In the genomic region with DNA sequence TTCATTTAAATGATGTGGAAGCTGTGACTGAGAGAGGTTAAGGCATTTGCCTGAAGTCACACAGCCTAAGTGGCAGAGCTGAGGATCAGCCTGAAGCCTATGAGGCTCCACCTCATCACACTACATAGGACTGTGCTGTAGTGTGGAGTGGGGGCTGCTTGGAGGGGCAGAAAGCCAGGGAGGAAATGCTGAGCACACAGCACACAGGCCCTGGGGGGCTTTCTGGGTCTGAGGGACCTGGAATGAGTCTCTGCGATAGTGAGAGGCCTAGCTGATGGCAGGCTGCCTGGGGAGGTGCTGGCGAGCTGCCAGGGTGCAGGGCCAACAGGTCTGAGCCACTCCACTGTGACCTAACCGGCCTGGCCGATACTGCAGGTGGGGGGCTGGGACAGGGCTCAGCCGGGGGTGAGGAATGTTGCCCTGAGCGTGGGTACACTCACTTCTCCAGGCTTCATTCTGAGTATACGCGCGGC, we compare ENCODE assay signal across 12 cellular contexts. TPM values are rescaled to one million over a fixed set of nuclear protein-coding genes. Genes with fewer than 3 reads are reported as not detected.
A peak's percentile ranks its signal among the peaks of the same experiment; 100 is the strongest.
DNase-seq lines count a peak whose midpoint lies in the region; ATAC-seq and TF ChIP-seq lines count a peak whose summit lies in the region.
"Had no signal": no experiment of that assay in that cellular context is flagged by ENCODE, and none has a peak within 500 bp of the region (broad histone marks: within the 10 kb centered on the region; RNA-seq: fewer than 3 reads in every experiment).

No MANE protein-coding gene starts in this region.

- no CpG with 5 or more reads among the region's 9 CpGs for WGBS in mesendoderm (ENCODE audit: extremely low coverage, insufficient coverage, low lambda C conversion rate)

- no peak overlapping the region for H3K27ac Mint-ChIP-seq in GM23338
- H3K27ac Mint-ChIP-seq: activated CD8-positive, alpha-beta T cell treated with anti-CD3 and anti-CD28 coated beads for 36 hours had no signal

- peak overlapping the region; percentile 38 for H3K9ac ChIP-seq in mesendoderm (ENCODE audit: low read length)

- CTCF ChIA-PET in PC-9 (lab: Charles Lee): no interaction called here

- H3K9me3 Mint-ChIP-seq in GM23338: peaks cover 14% of the 10 kb centered on the region
- H3K9me3 Mint-ChIP-seq: activated CD8-positive, alpha-beta T cell treated with anti-CD3 and anti-CD28 coated beads for 36 hours had no signal

- peak overlapping the region; percentile 69 for H2BK120ac ChIP-seq in mesendoderm (ENCODE audit: low read depth, low read length)

- H3K9me2 ChIP-seq in GM23338 (ENCODE audit: insufficient read depth) (no peaks in the 10 kb centered on the region), PC-9 (ENCODE audit: insufficient read depth) (no peaks in the 10 kb centered on the region)

- POLR2A ChIA-PET in PC-9 (lab: Charles Lee; ENCODE audit: unreplicated experiment): interaction anchor here (0.6 to 0.8 kb wide), 2 partner anchors 126 to 191 kb away, joined by 4 to 7 read pairs; no protein-coding TSS in a partner anchor

- no peak overlapping the region for H2BK15ac ChIP-seq in mesendoderm (replicated peaks; ENCODE audit: low read depth)

- H3K4me1 Mint-ChIP-seq in GM23338: peaks cover 16% of the 10 kb centered on the region

- TF ChIP-seq CTCF in GM23338 (conservative IDR thresholded peaks at IDR 0.05; ENCODE audit: low read depth in 2 of 2): no peak
- TF ChIP-seq CTCF in PC-9 (conservative IDR thresholded peaks at IDR 0.05): no peak
- no peak for TF ChIP-seq CTCF in fibroblast of pulmonary artery (IDR thresholded peaks at IDR 0.05; ENCODE audit: low read length, missing control alignments)

- H3K36me3 ChIP-seq in GM23338 (ENCODE audit: insufficient read depth) (no peaks in the 10 kb centered on the region), PC-9 (ENCODE audit: low read depth) (no peaks in the 10 kb centered on the region), mesendoderm (ENCODE audit: control insufficient read depth, insufficient read depth, low read length) (no peaks in the 10 kb centered on the region)

- H3K36me3 Mint-ChIP-seq in GM23338 (ENCODE audit: low read depth): peaks cover 10% of the 10 kb centered on the region
- H3K36me3 Mint-ChIP-seq: naive B cell had no signal

- no TSS peak for BruUV-seq in PC-9 (replicated peaks; lab: Mats Ljungman, UMichigan)

- H3K4me2 ChIP-seq in GM23338: no peak overlapping the region; the same call in 1 of the 2 replicates
- peak overlapping the region; percentile 65 for H3K4me2 ChIP-seq in PC-9
- no peak overlapping the region for H3K4me2 ChIP-seq in mesendoderm (ENCODE audit: low read length)

- H4K20me1 ChIP-seq in GM23338 (replicated peaks; ENCODE audit: insufficient read depth): no peaks in the 10 kb centered on the region
- no peaks in the 10 kb centered on the region for H4K20me1 ChIP-seq in PC-9 (ENCODE audit: insufficient read depth)

- peak overlapping the region; percentile 51 for H3K23ac ChIP-seq in mesendoderm (ENCODE audit: low read length)

- no peak for DNase-seq in GM23338 (ENCODE audit: low spot score)
- peak; percentile 97 to 98 for DNase-seq in PC-9
- DNase-seq in fibroblast of pulmonary artery (ENCODE audit: low read depth): peak; percentile 29
- DNase-seq in mesendoderm: peak; percentile 79
- DNase-seq in cerebellar cortex (ENCODE audit: low spot score): no peak
- no peak for DNase-seq in 8988T
- DNase-seq: activated CD8-positive, alpha-beta T cell treated with anti-CD3 and anti-CD28 coated beads for 36 hours; naive B cell; NCI-H526 treated with DMSO at 0.1 percent for 48 hours had no signal

- H3K27ac ChIP-seq in GM23338 (ENCODE audit: low read depth): no peak overlapping the region
- peak overlapping the region; percentile 82 for H3K27ac ChIP-seq in PC-9
- H3K27ac ChIP-seq in mesendoderm (ENCODE audit: low read depth, low read length): peak overlapping the region; percentile 91

- intact Hi-C loops in PC-9 (cut with micrococcal nuclease; ENCODE audit: unreplicated experiment): no loop called here

- H3K18ac ChIP-seq in mesendoderm (ENCODE audit: low read length): peak overlapping the region; percentile 84

- H2BK5ac ChIP-seq in mesendoderm (ENCODE audit: low read length): peak overlapping the region; percentile 97

- peak overlapping the region; percentile 86 for H2AK5ac ChIP-seq in mesendoderm (ENCODE audit: low read length)

- H3K9me3 ChIP-seq in PC-9 (ENCODE audit: insufficient read depth, low read depth): no peaks in the 10 kb centered on the region

- H2AFZ ChIP-seq in GM23338: no peak overlapping the region
- H2AFZ ChIP-seq in PC-9: peak overlapping the region; percentile 49; the same call in 1 of the 2 replicates

- H3K4ac ChIP-seq in mesendoderm (ENCODE audit: low read depth, low read length): peak overlapping the region; percentile 97

- H3K79me2 ChIP-seq in GM23338 (replicated peaks; ENCODE audit: insufficient read depth) (no peaks in the 10 kb centered on the region), PC-9 (ENCODE audit: low read depth) (no peaks in the 10 kb centered on the region), mesendoderm (ENCODE audit: control insufficient read depth, insufficient read depth, low read length) (peaks cover 9% of the 10 kb centered on the region)

- peaks cover 22% of the 10 kb centered on the region for H3K27me3 ChIP-seq in GM23338 (ENCODE audit: insufficient read depth)
- no peaks in the 10 kb centered on the region for H3K27me3 ChIP-seq in PC-9 (ENCODE audit: insufficient read depth, low read depth)
- no peaks in the 10 kb centered on the region for H3K27me3 ChIP-seq in mesendoderm (ENCODE audit: insufficient read depth, low read length, poor library complexity)

- H4K5ac ChIP-seq in mesendoderm (ENCODE audit: low read length): no peak overlapping the region

- H3K79me1 ChIP-seq in mesendoderm (ENCODE audit: low read length): peaks cover 3% of the 10 kb centered on the region

- H3F3A ChIP-seq in GM23338 (replicated peaks; ENCODE audit: low read depth) (no peaks in the 10 kb centered on the region), PC-9 (ENCODE audit: insufficient read depth, low read depth) (peaks cover 15% of the 10 kb centered on the region)

- peak overlapping the region; percentile 88 for H3K56ac ChIP-seq in mesendoderm (ENCODE audit: low read length)

- H3K27me3 Mint-ChIP-seq in GM23338 (ENCODE audit: insufficient read depth, low read depth, poor library complexity): peaks cover 6% of the 10 kb centered on the region

- no peak overlapping the region for H4K8ac ChIP-seq in mesendoderm (ENCODE audit: low read depth, low read length)

- no peak overlapping the region for H3K4me3 Mint-ChIP-seq in GM23338
- H3K4me3 Mint-ChIP-seq: activated CD8-positive, alpha-beta T cell treated with anti-CD3 and anti-CD28 coated beads for 36 hours; naive B cell had no signal

- H3K4me3 ChIP-seq in GM23338 (no peak overlapping the region), PC-9 (no peak overlapping the region), fibroblast of pulmonary artery (replicated peaks; ENCODE audit: low read depth, low read length) (no peak overlapping the region), mesendoderm (ENCODE audit: low read length) (no peak overlapping the region)

- H3K4me1 ChIP-seq in GM23338 (ENCODE audit: insufficient read depth): peaks cover 11% of the 10 kb centered on the region; the same call in 1 of the 2 replicates
- peaks cover 50% of the 10 kb centered on the region for H3K4me1 ChIP-seq in PC-9 (replicated peaks; ENCODE audit: insufficient read depth)
- H3K4me1 ChIP-seq in mesendoderm (ENCODE audit: control insufficient read depth, low read depth, low read length): peaks cover 22% of the 10 kb centered on the region

- ATAC-seq in GM23338: peak; percentile 32
- no peak for ATAC-seq in HG02970 (IDR thresholded peaks at IDR 0.05; ENCODE audit: low FRiP score, unreplicated experiment)
- no peak for ATAC-seq in HG02884 (IDR thresholded peaks at IDR 0.05; ENCODE audit: unreplicated experiment)
- ATAC-seq: activated CD8-positive, alpha-beta T cell treated with anti-CD3 and anti-CD28 coated beads for 36 hours had no signal

TF ChIP-seq in GM23338, 12 proteins besides CTCF, POLR2A, EP300 and RAD21 (continues in another document):
- TF ChIP-seq NANOG (IDR thresholded peaks at IDR 0.05; ENCODE audit: borderline replicate concordance) (no peak), CREB1 (CRISPR knock-in tag; IDR thresholded peaks at IDR 0.05; ENCODE audit: low read depth) (no peak), POLR2AphosphoS5 (IDR thresholded peaks at IDR 0.05; ENCODE audit: low read depth) (no peak), EZH2phosphoT487 (IDR thresholded peaks at IDR 0.05; ENCODE audit: unreplicated experiment) (no peak)

RNA-seq across cellular contexts. Expression of a gene that starts 2.2 kb away (rescaled TPM):
- 0.21 and 1.5 TPM in 2 replicates for total RNA-seq in GM23338 (2014; rRNA removed; shearing (Covaris generic))
- 0.30 TPM in 1 of 2 replicates, not detected in the other for polyA plus RNA-seq in GM23338 (2016; fragmentation: Nextera tagmentation; extraction: Ambion mirVana)
- 0.92 and 1.8 TPM in 2 replicates for total RNA-seq in PC-9 (2021)
- polyA plus RNA-seq in mesendoderm (2013, experiment 1 of 2): 12.3 TPM
- polyA plus RNA-seq in mesendoderm (2013, experiment 2 of 2): 13.1 TPM
- total RNA-seq: activated CD8-positive, alpha-beta T cell treated with anti-CD3 and anti-CD28 coated beads for 36 hours; skeletal muscle tissue had no signal

RNA-seq across cellular contexts. Expression of a gene that starts 18.4 kb away (rescaled TPM):
- not detected in 2 replicates for total RNA-seq in GM23338 (2014; rRNA removed; shearing (Covaris generic))
- polyA plus RNA-seq in GM23338 (2016; fragmentation: Nextera tagmentation; extraction: Ambion mirVana): not detected in 2 replicates
- total RNA-seq in PC-9 (2021): not detected in 2 replicates
- polyA plus RNA-seq in mesendoderm (2013, experiment 1 of 2): not detected
- not detected for polyA plus RNA-seq in mesendoderm (2013, experiment 2 of 2)
- total RNA-seq: activated CD8-positive, alpha-beta T cell treated with anti-CD3 and anti-CD28 coated beads for 36 hours; skeletal muscle tissue had no signal

Comparison
In these comparisons a context has a peak if more than half of its experiments do, and no peak if none do; other contexts are left out.
1. DNase-seq: peak in PC-9 (2 of 2), fibroblast of pulmonary artery (single experiment) and mesendoderm (single experiment); none in GM23338 (single experiment), cerebellar cortex (single experiment) and 8988T (single experiment).